In genomic region chr11:11884774-11885481, GRCh38 we compare ENCODE assay signal across 11 cellular contexts. TPM values are rescaled to one million over a fixed set of nuclear protein-coding genes. Genes with fewer than 3 reads are reported as not detected.
DNase-seq lines count a peak whose midpoint lies in the region; ATAC-seq and TF ChIP-seq lines count a peak whose summit lies in the region.
"Had no signal": no experiment of that assay in that cellular context is flagged by ENCODE, and none has a peak within 500 bp of the region (broad histone marks: within the 10 kb centered on the region; RNA-seq: fewer than 3 reads in every experiment).

No MANE protein-coding gene starts in this region.

- no peaks in the 10 kb centered on the region for H3K27me3 ChIP-seq in stomach
- no peaks in the 10 kb centered on the region for H3K27me3 ChIP-seq in suprapubic skin

- H3K9me3 Mint-ChIP-seq in central memory CD8-positive, alpha-beta T cell: no peaks in the 10 kb centered on the region
- H3K9me3 Mint-ChIP-seq: endodermal cell had no signal

- peak overlapping the region; percentile 50 for H3K4me3 Mint-ChIP-seq in central memory CD8-positive, alpha-beta T cell
- H3K4me3 Mint-ChIP-seq: endodermal cell had no signal

- no peak for TF ChIP-seq POLR2A in stomach (IDR thresholded peaks at IDR 0.05)
- no peak for TF ChIP-seq POLR2A in suprapubic skin (IDR thresholded peaks at IDR 0.05)

- H3K9me3 ChIP-seq in stomach: no peaks in the 10 kb centered on the region
- no peaks in the 10 kb centered on the region for H3K9me3 ChIP-seq in suprapubic skin

- no peak for TF ChIP-seq CTCF in stomach (IDR thresholded peaks at IDR 0.05)
- no peak for TF ChIP-seq CTCF in suprapubic skin (IDR thresholded peaks at IDR 0.05)

- peaks cover 53% of the 10 kb centered on the region for H3K36me3 Mint-ChIP-seq in central memory CD8-positive, alpha-beta T cell (ENCODE audit: insufficient read depth)

- peaks cover 0 to 38% (median 22%) of the 10 kb centered on the region in 4 donors for H3K4me1 ChIP-seq in stomach
- H3K4me1 ChIP-seq in suprapubic skin: peaks cover 10% of the 10 kb centered on the region

- WGBS in stomach, 5 donors: 91 to 96% (median 93%) methylated on average over 7 of the region's 7 CpGs
- whole genome bisulfite sequencing in suprapubic skin: 96% methylated on average over 7 of the region's 7 CpGs

- ATAC-seq in GM18858 (IDR thresholded peaks at IDR 0.05; ENCODE audit: unreplicated experiment) (peak; percentile 85), GM21390 (IDR thresholded peaks at IDR 0.05; ENCODE audit: unreplicated experiment) (peak; percentile 93), HG03139 (IDR thresholded peaks at IDR 0.05; ENCODE audit: unreplicated experiment) (peak; percentile 85)
- ATAC-seq in central memory CD8-positive, alpha-beta T cell (replicated peaks; ENCODE audit: extremely low read depth, poor library complexity, severe bottlenecking): no peak

- peaks cover 30 to 45% (median 35%) of the 10 kb centered on the region in 4 donors for H3K36me3 ChIP-seq in stomach
- peaks cover 39% of the 10 kb centered on the region for H3K36me3 ChIP-seq in suprapubic skin

- peaks cover 55% of the 10 kb centered on the region for H3K4me1 Mint-ChIP-seq in central memory CD8-positive, alpha-beta T cell

- TF ChIP-seq EP300 in stomach (IDR thresholded peaks at IDR 0.05) (no peak), suprapubic skin (IDR thresholded peaks at IDR 0.05) (no peak)

- no peaks in the 10 kb centered on the region for H3K27me3 Mint-ChIP-seq in central memory CD8-positive, alpha-beta T cell

- no peak overlapping the region for H3K4me3 ChIP-seq in stomach
- H3K4me3 ChIP-seq in suprapubic skin: no peak overlapping the region

- no peak overlapping the region for H3K27ac Mint-ChIP-seq in central memory CD8-positive, alpha-beta T cell (ENCODE audit: low read depth)
- H3K27ac Mint-ChIP-seq: endodermal cell had no signal

- H3K27ac ChIP-seq in stomach (no peak overlapping the region), suprapubic skin (no peak overlapping the region)

- intact Hi-C loops in stomach (cut with DNase I; ENCODE audit: low total_unique reads): no loop called here

- no peak for DNase-seq in central memory CD8-positive, alpha-beta T cell (ENCODE audit: low spot score in 2 of 2)
- no peak for DNase-seq in NCI-H2171 (lab: John Stamatoyannopoulos, UW)
- no peak for DNase-seq in stomach
- DNase-seq in NCI-H1417 treated with DMSO at 0.1 percent for 48 hours (lab: John Stamatoyannopoulos, UW): no peak
- no peak for DNase-seq in suprapubic skin (ENCODE audit: low spot score in 2 of 2)
- DNase-seq: activated T-cell treated with anti-CD3 and anti-CD28 coated beads, Interleukin-2, amount 50 U/mL, for 48 hours; EL; endodermal cell had no signal

RNA-seq across cellular contexts. Expression of gene USP47, which starts 43.2 kb away (rescaled TPM):
- total RNA-seq in stomach (100 to 1,000 TPM in 2 of 5 donors, 10 to 100 TPM in 3; 35.6 to 200 (median 93.3) TPM), suprapubic skin (100 to 1,000 TPM in 1 of 4 donors, 10 to 100 TPM in 3; 56.0 to 102 (median 72.2) TPM)
- 10 to 100 TPM; 14.6 to 22.6 (median 16.9) TPM for polyA plus RNA-seq in stomach
